ENCODE assay signal across 14 cellular contexts in genomic region chr4:87633239-87633638, GRCh38. TPM values are rescaled to one million over a fixed set of nuclear protein-coding genes. Genes with fewer than 3 reads are reported as not detected.
DNase-seq lines count a peak whose midpoint lies in the region; ATAC-seq, FAIRE-seq and TF ChIP-seq lines count a peak whose summit lies in the region.
"Had no signal": no experiment of that assay in that cellular context is flagged by ENCODE, and none has a peak within 500 bp of the region (broad histone marks: within the 10 kb centered on the region; RNA-seq: fewer than 3 reads in every experiment).

No MANE protein-coding gene starts in this region.

- DNase-seq in NCI-H1694 (lab: John Stamatoyannopoulos, UW) (peak; percentile 8), amniotic epithelial cell (ENCODE audit: low read depth) (peak; percentile 49), mesenchymal stem cell (peak; percentile 13), GM23338 (ENCODE audit: low spot score) (no peak), kidney (no peak), mesenteric fat pad (ENCODE audit: low spot score) (no peak)
- DNase-seq: GF-D8 had no signal

- H3K9me3 Mint-ChIP-seq in GM23338: no peaks in the 10 kb centered on the region

- no peaks in the 10 kb centered on the region for H3K36me3 Mint-ChIP-seq in GM23338 (ENCODE audit: low read depth)
- H3K36me3 Mint-ChIP-seq: memory B cell had no signal

- no peak overlapping the region for H2AFZ ChIP-seq in mesenchymal stem cell (ENCODE audit: low read depth, low read length)
- no peak overlapping the region for H2AFZ ChIP-seq in GM23338

- H3K36me3 ChIP-seq in HEK293 (ENCODE audit: control insufficient read depth in 2 of 2, insufficient read depth in 1 of 2, low read length in 2 of 2) (no peaks in the 10 kb centered on the region), mesenchymal stem cell (ENCODE audit: control insufficient read depth in 1 of 2, insufficient read depth in 2 of 2, low read depth in 1 of 2, low read length in 2 of 2) (no peaks in the 10 kb centered on the region), GM23338 (ENCODE audit: insufficient read depth) (no peaks in the 10 kb centered on the region), kidney (ENCODE audit: control insufficient read depth in 1 of 2, insufficient read depth in 2 of 2, low read length in 2 of 2) (no peaks in the 10 kb centered on the region)

- H4K91ac ChIP-seq in mesenchymal stem cell (ENCODE audit: low read length): no peak overlapping the region

- no peak overlapping the region for H2AK5ac ChIP-seq in mesenchymal stem cell (ENCODE audit: low read length, severe bottlenecking)

- no peak overlapping the region for H3K14ac ChIP-seq in mesenchymal stem cell (ENCODE audit: low read length in 2 of 2)

- H3K23ac ChIP-seq in mesenchymal stem cell (ENCODE audit: low read length in 2 of 2): no peak overlapping the region

- H3K18ac ChIP-seq in mesenchymal stem cell (ENCODE audit: low read depth in 1 of 2, low read length in 2 of 2): no peak overlapping the region

- CTCF ChIA-PET in HEK293 (lab: Yijun Ruan, JAX): interaction anchor here (0.5 to 1.2 kb wide), 3 partner anchors 24 to 1009 kb away, joined by 3 to 5 read pairs (median 4); no protein-coding TSS in a partner anchor

- no peaks in the 10 kb centered on the region for H3F3A ChIP-seq in GM23338 (replicated peaks; ENCODE audit: low read depth)

- H3K27me3 ChIP-seq in mesenchymal stem cell (ENCODE audit: control insufficient read depth in 1 of 2, insufficient read depth in 1 of 2, low read length in 2 of 2) (no peaks in the 10 kb centered on the region), GM23338 (ENCODE audit: insufficient read depth) (no peaks in the 10 kb centered on the region)

- H3K9me3 ChIP-seq in HEK293 (ENCODE audit: control insufficient read depth, insufficient read depth, low read depth, low read length): no peaks in the 10 kb centered on the region
- no peaks in the 10 kb centered on the region for H3K9me3 ChIP-seq in mesenchymal stem cell (ENCODE audit: control insufficient read depth, low read length)
- no peaks in the 10 kb centered on the region for H3K9me3 ChIP-seq in kidney (ENCODE audit: control insufficient read depth in 1 of 2, low read length in 2 of 2)

- H3K4me3 Mint-ChIP-seq in GM23338: no peak overlapping the region
- H3K4me3 Mint-ChIP-seq: memory B cell had no signal

- H3K27ac Mint-ChIP-seq in GM23338: no peak overlapping the region
- H3K27ac Mint-ChIP-seq: memory B cell had no signal

- no peak overlapping the region for H2BK15ac ChIP-seq in mesenchymal stem cell (ENCODE audit: low read depth, poor library complexity, severe bottlenecking)

- H3K4me1 Mint-ChIP-seq in GM23338: no peaks in the 10 kb centered on the region
- H3K4me1 Mint-ChIP-seq: memory B cell had no signal

- WGBS in mesenchymal stem cell: 40% methylated on average over 1 of the region's 2 CpGs

- H3K4ac ChIP-seq in mesenchymal stem cell (ENCODE audit: low read depth in 1 of 2, low read length in 2 of 2): no peak overlapping the region

- H3K4me1 ChIP-seq in HEK293 (ENCODE audit: control insufficient read depth, insufficient read depth, low read length) (no peaks in the 10 kb centered on the region), mesenchymal stem cell (ENCODE audit: control insufficient read depth, insufficient read depth, low read depth, low read length) (peaks cover 3% of the 10 kb centered on the region), GM23338 (ENCODE audit: insufficient read depth) (no peaks in the 10 kb centered on the region), kidney (ENCODE audit: control insufficient read depth in 1 of 2, insufficient read depth in 1 of 2, low read depth in 1 of 2, low read length in 2 of 2) (no peaks in the 10 kb centered on the region)
- H3K4me1 ChIP-seq: foreskin keratinocyte had no signal

- H4K20me1 ChIP-seq in GM23338 (replicated peaks; ENCODE audit: insufficient read depth): no peaks in the 10 kb centered on the region

- H3K79me2 ChIP-seq in GM23338 (replicated peaks; ENCODE audit: insufficient read depth): no peaks in the 10 kb centered on the region

- H2BK12ac ChIP-seq in mesenchymal stem cell (ENCODE audit: low read length in 2 of 2): no peak overlapping the region

- H3K9ac ChIP-seq in mesenchymal stem cell (ENCODE audit: low read length) (no peak overlapping the region), kidney (ENCODE audit: low read length in 2 of 2) (no peak overlapping the region)

- 0 out of 2 replicates have a peak, but pooled peaks cover 2% of the 10 kb centered on the region for H3K9me2 ChIP-seq in GM23338 (ENCODE audit: insufficient read depth)

- TF ChIP-seq CTCF in HEK293 (tag by site-specific recombination; IDR thresholded peaks at IDR 0.05): no peak
- TF ChIP-seq CTCF in GM23338 (conservative IDR thresholded peaks at IDR 0.05; ENCODE audit: low read depth in 2 of 2): no peak
- TF ChIP-seq CTCF in kidney (IDR thresholded peaks at IDR 0.05; ENCODE audit: borderline replicate concordance, extremely low read depth, insufficient read depth): no peak

- FAIRE-seq in kidney (lab: Jason Lieb, UNC): no peak

- no peak overlapping the region for H4K8ac ChIP-seq in mesenchymal stem cell (ENCODE audit: low read length)

- POLR2A ChIA-PET in HEK293 (lab: Yijun Ruan, JAX): no interaction called here

- H2BK120ac ChIP-seq in mesenchymal stem cell (ENCODE audit: low read depth, low read length): no peak overlapping the region

- H2BK5ac ChIP-seq in mesenchymal stem cell (ENCODE audit: low read depth, low read length, poor library complexity, severe bottlenecking): no peak overlapping the region

- H3K27ac ChIP-seq in HEK293 (ENCODE audit: extremely low read depth, low read depth, low read length) (no peak overlapping the region), mesenchymal stem cell (ENCODE audit: low read length, poor library complexity, severe bottlenecking) (no peak overlapping the region), GM23338 (ENCODE audit: low read depth) (no peak overlapping the region), kidney (ENCODE audit: low read depth in 2 of 2, low read length in 2 of 2) (no peak overlapping the region)
- H3K27ac ChIP-seq: foreskin keratinocyte had no signal

- H3K27me3 Mint-ChIP-seq in GM23338 (ENCODE audit: insufficient read depth, low read depth, poor library complexity): no peaks in the 10 kb centered on the region

- H3K4me3 ChIP-seq in HEK293 (ENCODE audit: low read depth, low read length): no peak overlapping the region
- no peak overlapping the region for H3K4me3 ChIP-seq in mesenchymal stem cell (ENCODE audit: insufficient read depth in 1 of 2, low read depth in 1 of 2, low read length in 2 of 2)
- no peak overlapping the region for H3K4me3 ChIP-seq in GM23338
- no peak overlapping the region for H3K4me3 ChIP-seq in kidney (ENCODE audit: low read length in 2 of 2)

- no peak for ATAC-seq in GM18870 (IDR thresholded peaks at IDR 0.05; ENCODE audit: unreplicated experiment)
- ATAC-seq in GM23338: no peak
- ATAC-seq: foreskin keratinocyte had no signal

- H3K79me1 ChIP-seq in mesenchymal stem cell (replicated peaks; ENCODE audit: low read length, poor library complexity, severe bottlenecking): no peaks in the 10 kb centered on the region

- intact Hi-C loops in kidney (cut with DNase I): no loop called here

- H3K4me2 ChIP-seq in mesenchymal stem cell (ENCODE audit: low read length, poor library complexity, severe bottlenecking) (no peak overlapping the region), GM23338 (no peak overlapping the region)

TF ChIP-seq in HEK293, 187 proteins besides CTCF, POLR2A, EP300 and RAD21 (continues in another document):
- TF ChIP-seq ZNF776 (tag by site-specific recombination; IDR thresholded peaks at IDR 0.05; ENCODE audit: borderline replicate concordance) (no peak), ZNF555 (tag by site-specific recombination; conservative IDR thresholded peaks at IDR 0.05) (no peak), ZSCAN30 (tag by site-specific recombination; IDR thresholded peaks at IDR 0.05) (no peak)

TF ChIP-seq in GM23338, 12 proteins besides CTCF, POLR2A, EP300 and RAD21 (continues in another document):
- no peak for TF ChIP-seq EZH2 (IDR thresholded peaks at IDR 0.05; ENCODE audit: low read depth, unreplicated experiment)
- TF ChIP-seq ETS1 (IDR thresholded peaks at IDR 0.05): no peak
- no peak for TF ChIP-seq ZNF331 (CRISPR knock-in tag; IDR thresholded peaks at IDR 0.05; ENCODE audit: low read depth)
- TF ChIP-seq POLR2AphosphoS5 (IDR thresholded peaks at IDR 0.05; ENCODE audit: low read depth): no peak
- TF ChIP-seq ZNF114 (CRISPR knock-in tag; IDR thresholded peaks at IDR 0.05): no peak
- TF ChIP-seq JUNB (IDR thresholded peaks at IDR 0.05; ENCODE audit: unreplicated experiment): no peak
- TF ChIP-seq CREB1 (CRISPR knock-in tag; IDR thresholded peaks at IDR 0.05; ENCODE audit: low read depth): no peak
- no peak for TF ChIP-seq NANOG (IDR thresholded peaks at IDR 0.05; ENCODE audit: borderline replicate concordance)
- TF ChIP-seq STAT1 (IDR thresholded peaks at IDR 0.05; ENCODE audit: unreplicated experiment): no peak

RNA-seq across cellular contexts. Expression of gene DMP1, which starts 16.8 kb away (rescaled TPM):
- polyA plus RNA-seq in mesenchymal stem cell (2013, experiment 1 of 2): 0.01 TPM
- 0.01 TPM for polyA plus RNA-seq in mesenchymal stem cell (2013, experiment 2 of 2)
- total RNA-seq in GM23338 (2014; rRNA removed; shearing (Covaris generic)): not detected in 2 replicates
- polyA plus RNA-seq in GM23338 (2016; fragmentation: Nextera tagmentation; extraction: Ambion mirVana) (0.27 TPM in 1 of 2 replicates, not detected in the other), kidney (ENCODE audit: insufficient read depth, low read depth, low replicate concordance) (not detected)
- total RNA-seq in kidney (not detected), mesenteric fat pad (not detected)
- total RNA-seq: foreskin keratinocyte; renal cortical epithelial cell; T-helper 1 cell treated with Interleukin-12 subunit alpha and Interleukin-12 subunit beta and Interleukin-4 antibody, amounts not matched to agents 30 ng/mL and 1 ng/mL, for 36 hours had no signal
- polyA plus RNA-seq: foreskin keratinocyte had no signal

RNA-seq across cellular contexts. Expression of gene DSPP, which starts 24.9 kb away (rescaled TPM):
- polyA plus RNA-seq in mesenchymal stem cell (2013, experiment 1 of 2): not detected
- not detected for polyA plus RNA-seq in mesenchymal stem cell (2013, experiment 2 of 2)
- total RNA-seq in GM23338 (2014; rRNA removed; shearing (Covaris generic)): not detected in 2 replicates
- polyA plus RNA-seq in GM23338 (2016; fragmentation: Nextera tagmentation; extraction: Ambion mirVana) (0.05 and 0.08 TPM in 2 replicates), kidney (ENCODE audit: insufficient read depth, low read depth, low replicate concordance) (not detected)
- total RNA-seq in kidney (not detected), mesenteric fat pad (not detected)
- total RNA-seq: foreskin keratinocyte; NCI-H460; renal cortical epithelial cell; T-helper 1 cell treated with Interleukin-12 subunit alpha and Interleukin-12 subunit beta and Interleukin-4 antibody, amounts not matched to agents 30 ng/mL and 1 ng/mL, for 36 hours had no signal
- polyA plus RNA-seq: foreskin keratinocyte had no signal

Comparison
In these comparisons a context has a peak if more than half of its experiments do, and no peak if none do; other contexts are left out.
1. DNase-seq: peak in NCI-H1694 (single experiment), amniotic epithelial cell (single experiment) and mesenchymal stem cell (single experiment); none in GM23338 (single experiment), kidney (single experiment) and mesenteric fat pad (single experiment).